Comparison of ENCODE assay signal across 39 cellular contexts in the genomic region with DNA sequence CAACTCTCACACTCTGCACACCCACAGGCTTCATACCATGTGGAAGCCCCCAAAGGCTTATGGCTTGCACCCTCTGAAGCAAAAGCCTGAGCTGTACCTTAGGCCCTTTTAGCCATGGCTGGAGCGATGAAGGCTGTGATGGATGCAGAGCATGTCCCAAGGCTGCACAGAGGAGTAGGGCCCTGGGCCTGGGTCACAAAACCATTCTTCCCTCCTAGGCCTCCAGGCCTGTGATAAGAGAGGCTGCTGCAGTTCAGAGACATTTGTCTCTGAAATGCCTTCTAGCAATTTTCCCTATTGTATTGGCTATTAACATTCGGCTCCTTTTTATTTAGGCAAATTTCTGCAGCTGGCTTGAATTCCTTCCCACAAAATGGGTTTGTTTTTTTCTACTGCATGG.
"Had no signal": no experiment of that assay in that cellular context is flagged by ENCODE, and none has a peak within 500 bp of the region (broad histone marks: within the 10 kb centered on the region; RNA-seq: fewer than 3 reads in every experiment).

No MANE protein-coding gene starts in this region.

- DNase-seq: activated effector memory CD4-positive, alpha-beta T cell treated with anti-CD3 and anti-CD28 coated beads, Interleukin-2, amount 50 U/mL, for 16 hours; activated effector memory CD4-positive, alpha-beta T cell treated with Interleukin-2 at 50 U/mL for 16 hours; activated gamma-delta T cell; activated gamma-delta T cell treated with Interleukin-2 at 50 U/mL for 16 hours; activated naive CD4-positive, alpha-beta T cell; activated naive CD4-positive, alpha-beta T cell treated with anti-CD3 and anti-CD28 coated beads for 36 hours; activated naive CD4-positive, alpha-beta T cell treated with anti-CD3 and anti-CD28 coated beads, Interleukin-2, amount 10 ng/mL, durations not matched to agents 7 days and 5 days; activated naive CD4-positive, alpha-beta T cell treated with anti-CD3 and anti-CD28 coated beads, Interleukin-2, amount 50 U/mL, for 16 hours; activated naive CD4-positive, alpha-beta T cell treated with Interleukin-2 at 50 U/mL for 16 hours; activated naive CD8-positive, alpha-beta T cell treated with anti-CD3 and anti-CD28 coated beads for 36 hours; activated naive CD8-positive, alpha-beta T cell treated with anti-CD3 and anti-CD28 coated beads, Interleukin-2, amount 10 ng/mL, durations not matched to agents 7 days and 5 days; activated naive CD8-positive, alpha-beta T cell treated with anti-CD3 and anti-CD28 coated beads, Interleukin-2, amount 50 U/mL, for 24 hours; activated T-cell treated with anti-CD3 and anti-CD28 coated beads, Interleukin-2, amount 50 U/mL, for 1 hour; activated T-cell treated with anti-CD3 and anti-CD28 coated beads, Interleukin-2, amount 50 U/mL, for 24 hours; activated T-cell treated with anti-CD3 and anti-CD28 coated beads, Interleukin-2, amount 50 U/mL, for 4 hours; activated T-cell treated with anti-CD3 and anti-CD28 coated beads, Interleukin-2, amount 50 U/mL, for 48 hours; activated T-cell treated with anti-CD3 and anti-CD28 coated beads, Interleukin-2, amount 50 U/mL, for 72 hours; adrenal gland; amniotic stem cell; amygdala; anterior cingulate cortex; aorta; body of pancreas; brain microvascular endothelial cell; caudate nucleus; central memory CD4-positive, alpha-beta T cell; cerebellar nuclear complex had no signal

- H3K36me3 Mint-ChIP-seq: activated naive CD4-positive, alpha-beta T cell treated with anti-CD3 and anti-CD28 coated beads, Interleukin-2, amount 10 ng/mL, durations not matched to agents 7 days and 5 days; activated naive CD4-positive, alpha-beta T cell treated with anti-CD3 and anti-CD28 coated beads, Interleukin-2, amount 50 U/mL, for 24 hours; brain had no signal

- ATAC-seq: activated naive CD8-positive, alpha-beta T cell treated with anti-CD3 and anti-CD28 coated beads, Interleukin-2, amount 50 U/mL, for 24 hours; activated T-cell treated with anti-CD3 and anti-CD28 coated beads, Interleukin-2, amount 50 U/mL, for 4 hours; activated T-cell treated with anti-CD3 and anti-CD28 coated beads, Interleukin-2, amount 50 U/mL, for 72 hours; activated T-helper 17 cell treated with anti-CD3 and anti-CD28 coated beads, Interleukin-2, amount 50 U/mL, for 72 hours; body of pancreas had no signal

- H3K27ac Mint-ChIP-seq: activated naive CD4-positive, alpha-beta T cell treated with anti-CD3 and anti-CD28 coated beads for 36 hours; activated naive CD4-positive, alpha-beta T cell treated with anti-CD3 and anti-CD28 coated beads, Interleukin-2, amount 10 ng/mL, durations not matched to agents 7 days and 5 days; activated naive CD4-positive, alpha-beta T cell treated with anti-CD3 and anti-CD28 coated beads, Interleukin-2, amount 50 U/mL, for 24 hours; activated naive CD8-positive, alpha-beta T cell; activated naive CD8-positive, alpha-beta T cell treated with anti-CD3 and anti-CD28 coated beads for 36 hours; activated naive CD8-positive, alpha-beta T cell treated with anti-CD3 and anti-CD28 coated beads, Interleukin-2, amount 10 ng/mL, durations not matched to agents 7 days and 5 days; activated naive CD8-positive, alpha-beta T cell treated with anti-CD3 and anti-CD28 coated beads, Interleukin-2, amount 50 U/mL, for 24 hours; activated T-cell treated with anti-CD3 and anti-CD28 coated beads, Interleukin-2, amount 50 U/mL, for 24 hours; activated T-cell treated with anti-CD3 and anti-CD28 coated beads, Interleukin-2, amount 50 U/mL, for 72 hours; activated T-helper 1 cell treated with anti-CD3 and anti-CD28 coated beads, Interleukin-12 subunit alpha, Interleukin-12 subunit beta, Interleukin-2, Interleukin-4 antibody, amounts not matched to agents 30 ng/mL and 10 ng/mL and 1 ng/mL, durations not matched to agents 14 hours and 24 hours and 36 hours; activated T-helper 17 cell treated with anti-CD3 and anti-CD28 coated beads, Interleukin-2, amount 50 U/mL, for 72 hours; activated T-helper 2 cell treated with anti-CD3 and anti-CD28 coated beads, Interferon-gamma antibody, Interleukin-2, Interleukin-4, amounts not matched to agents 10 μg/mL and 5 μg/mL and 100 μg/mL, durations not matched to agents 14 hours and 24 hours and 36 hours; brain had no signal

- FAIRE-seq: astrocyte, bronchial epithelial cell had no signal

- H3K9me3 ChIP-seq: adrenal gland, ascending aorta, body of pancreas had no signal

- H3K9me3 Mint-ChIP-seq: activated naive CD4-positive, alpha-beta T cell treated with anti-CD3 and anti-CD28 coated beads, Interleukin-2, amount 50 U/mL, for 24 hours had no signal

- H3K4me3 Mint-ChIP-seq: activated naive CD4-positive, alpha-beta T cell treated with anti-CD3 and anti-CD28 coated beads for 36 hours; activated naive CD4-positive, alpha-beta T cell treated with anti-CD3 and anti-CD28 coated beads, Interleukin-2, amount 10 ng/mL, durations not matched to agents 7 days and 5 days; activated naive CD4-positive, alpha-beta T cell treated with anti-CD3 and anti-CD28 coated beads, Interleukin-2, amount 50 U/mL, for 24 hours; activated naive CD8-positive, alpha-beta T cell; activated naive CD8-positive, alpha-beta T cell treated with anti-CD3 and anti-CD28 coated beads for 36 hours; activated naive CD8-positive, alpha-beta T cell treated with anti-CD3 and anti-CD28 coated beads, Interleukin-2, amount 10 ng/mL, durations not matched to agents 7 days and 5 days; activated naive CD8-positive, alpha-beta T cell treated with anti-CD3 and anti-CD28 coated beads, Interleukin-2, amount 50 U/mL, for 24 hours; activated T-cell treated with anti-CD3 and anti-CD28 coated beads, Interleukin-2, amount 50 U/mL, for 24 hours; activated T-cell treated with anti-CD3 and anti-CD28 coated beads, Interleukin-2, amount 50 U/mL, for 4 hours; activated T-cell treated with anti-CD3 and anti-CD28 coated beads, Interleukin-2, amount 50 U/mL, for 72 hours; activated T-helper 1 cell treated with anti-CD3 and anti-CD28 coated beads, Interleukin-12 subunit alpha, Interleukin-12 subunit beta, Interleukin-2, Interleukin-4 antibody, amounts not matched to agents 30 ng/mL and 10 ng/mL and 1 ng/mL, durations not matched to agents 14 hours and 24 hours and 36 hours; activated T-helper 17 cell treated with anti-CD3 and anti-CD28 coated beads, Interleukin-2, amount 50 U/mL, for 72 hours; brain; central memory CD8-positive, alpha-beta T cell had no signal

- H3K27ac ChIP-seq: adrenal gland, ascending aorta, body of pancreas, brain microvascular endothelial cell, breast epithelium, cardiac muscle cell had no signal

- H3K4me1 ChIP-seq: adrenal gland, ascending aorta, body of pancreas, breast epithelium had no signal

- H3K27me3 ChIP-seq: adrenal gland, ascending aorta, body of pancreas, brain microvascular endothelial cell, breast epithelium, cardiac muscle cell had no signal

- H3K4me3 ChIP-seq: adrenal gland, ascending aorta, body of pancreas, breast epithelium, cardiac muscle cell had no signal

- H3K4me1 Mint-ChIP-seq: activated naive CD4-positive, alpha-beta T cell treated with anti-CD3 and anti-CD28 coated beads, Interleukin-2, amount 10 ng/mL, durations not matched to agents 7 days and 5 days; activated naive CD4-positive, alpha-beta T cell treated with anti-CD3 and anti-CD28 coated beads, Interleukin-2, amount 50 U/mL, for 24 hours; activated naive CD8-positive, alpha-beta T cell treated with anti-CD3 and anti-CD28 coated beads for 36 hours; activated naive CD8-positive, alpha-beta T cell treated with anti-CD3 and anti-CD28 coated beads, Interleukin-2, amount 50 U/mL, for 24 hours; activated T-helper 17 cell treated with anti-CD3 and anti-CD28 coated beads, Interleukin-2, amount 50 U/mL, for 72 hours; brain; central memory CD8-positive, alpha-beta T cell had no signal

- H3K36me3 ChIP-seq: adrenal gland, ascending aorta, brain microvascular endothelial cell, breast epithelium, cardiac muscle cell had no signal
